ENCODE assay signal across 18 cellular contexts in genomic region chr4:155751569-155751968, GRCh38. TPM values are rescaled to one million over a fixed set of nuclear protein-coding genes. Genes with fewer than 3 reads are reported as not detected.
DNase-seq lines count a peak whose midpoint lies in the region; ATAC-seq and TF ChIP-seq lines count a peak whose summit lies in the region.
"Had no signal": no experiment of that assay in that cellular context is flagged by ENCODE, and none has a peak within 500 bp of the region (broad histone marks: within the 10 kb centered on the region; RNA-seq: fewer than 3 reads in every experiment).

No MANE protein-coding gene starts in this region.

- no peaks in the 10 kb centered on the region for H3K9me2 ChIP-seq in Loucy (replicated peaks; ENCODE audit: low read depth, low read length)
- no peaks in the 10 kb centered on the region for H3K9me2 ChIP-seq in hepatocyte (replicated peaks; ENCODE audit: insufficient read depth)

- H2AFZ ChIP-seq in ACC112 (ENCODE audit: low read length, unreplicated experiment) (peak overlapping the region; percentile 2), Loucy (ENCODE audit: low read length) (peak overlapping the region; percentile 50; the same call in 1 of the 2 replicates), hepatocyte (no peak overlapping the region), parathyroid adenoma (peak overlapping the region; percentile 38)

- no peak overlapping the region for H3K27ac Mint-ChIP-seq in endothelial cell (ENCODE audit: unreplicated experiment)
- H3K27ac Mint-ChIP-seq: CD14-positive monocyte; CD8-positive, alpha-beta T cell; H9 had no signal

- H3K27ac ChIP-seq in ACC112 (ENCODE audit: low read depth, low read length): no peak overlapping the region
- peak overlapping the region; percentile 20 for H3K27ac ChIP-seq in hepatocyte
- no peak overlapping the region for H3K27ac ChIP-seq in parathyroid adenoma
- H3K27ac ChIP-seq: 22Rv1, A549, BLaER1 had no signal

- H3K36me3 ChIP-seq in ACC112 (ENCODE audit: insufficient read depth, low read length) (no peaks in the 10 kb centered on the region), Loucy (ENCODE audit: insufficient read depth, low read length) (no peaks in the 10 kb centered on the region), hepatocyte (replicated peaks; ENCODE audit: insufficient read depth, low read depth) (no peaks in the 10 kb centered on the region), parathyroid adenoma (ENCODE audit: control insufficient read depth, insufficient read depth, low read length) (no peaks in the 10 kb centered on the region)
- H3K36me3 ChIP-seq: BLaER1 had no signal

- TF ChIP-seq CTCF in Loucy (conservative IDR thresholded peaks at IDR 0.05; ENCODE audit: low read length): no peak
- no peak for TF ChIP-seq CTCF in hepatocyte (IDR thresholded peaks at IDR 0.05; ENCODE audit: poor library complexity)
- no peak for TF ChIP-seq CTCF in parathyroid adenoma (IDR thresholded peaks at IDR 0.05)
- no peak for TF ChIP-seq CTCF in endothelial cell (IDR thresholded peaks at IDR 0.05; ENCODE audit: unreplicated experiment)

- H3K4me3 ChIP-seq in ACC112 (ENCODE audit: low read depth, low read length) (no peak overlapping the region), Loucy (ENCODE audit: low read length, poor library complexity, severe bottlenecking) (no peak overlapping the region), hepatocyte (no peak overlapping the region), parathyroid adenoma (ENCODE audit: low read depth, low read length) (no peak overlapping the region)
- H3K4me3 ChIP-seq: A549, BLaER1 had no signal

- H3K9me3 ChIP-seq in Loucy (ENCODE audit: insufficient read depth, low read depth, low read length) (no peaks in the 10 kb centered on the region), hepatocyte (ENCODE audit: low read depth) (no peaks in the 10 kb centered on the region), parathyroid adenoma (ENCODE audit: control insufficient read depth, low read length) (no peaks in the 10 kb centered on the region)
- H3K9me3 ChIP-seq: A549, BLaER1 had no signal

- H3K9me3 Mint-ChIP-seq in endothelial cell (ENCODE audit: unreplicated experiment): no peaks in the 10 kb centered on the region
- H3K9me3 Mint-ChIP-seq: H9 had no signal

- no peaks in the 10 kb centered on the region for H3K4me1 Mint-ChIP-seq in endothelial cell (ENCODE audit: unreplicated experiment)
- H3K4me1 Mint-ChIP-seq: CD14-positive monocyte had no signal

- H3K4me2 ChIP-seq in Loucy (ENCODE audit: low read depth, low read length, poor library complexity, severe bottlenecking) (no peak overlapping the region), hepatocyte (no peak overlapping the region), parathyroid adenoma (ENCODE audit: low read length) (no peak overlapping the region)
- H3K4me2 ChIP-seq: A549, BLaER1 had no signal

- WGBS in hepatocyte (ENCODE audit: low lambda C conversion rate, missing lambda C conversion rate): 67% methylated on average over 5 of the region's 5 CpGs

- H3K4me3 Mint-ChIP-seq in endothelial cell (ENCODE audit: unreplicated experiment): no peak overlapping the region
- H3K4me3 Mint-ChIP-seq: CD14-positive monocyte; CD8-positive, alpha-beta T cell; H9 had no signal

- ATAC-seq in activated CD4-positive, CD25-positive, alpha-beta regulatory T cell treated with anti-CD3 and anti-CD28 coated beads, Interleukin-2, amount 50 U/mL, for 24 hours: no peak
- ATAC-seq: A549; CD8-positive, alpha-beta T cell had no signal

- DNase-seq in hepatocyte (ENCODE audit: low spot score): no peak
- DNase-seq in foreskin melanocyte: no peak
- no peak for DNase-seq in endothelial cell (ENCODE audit: low spot score)
- DNase-seq: Calu3; CD8-positive, alpha-beta T cell; DMS79 treated with DMSO at 0.1 percent for 48 hours; GF-D8; H9; KG1 had no signal

- H3K9ac ChIP-seq in Loucy (ENCODE audit: low read depth, low read length, poor library complexity, severe bottlenecking) (no peak overlapping the region), parathyroid adenoma (no peak overlapping the region)
- H3K9ac ChIP-seq: BLaER1 had no signal

- H3K36me3 Mint-ChIP-seq in endothelial cell (ENCODE audit: low read depth, unreplicated experiment): no peaks in the 10 kb centered on the region
- H3K36me3 Mint-ChIP-seq: CD14-positive monocyte; CD8-positive, alpha-beta T cell had no signal

- H3K27me3 Mint-ChIP-seq in endothelial cell (ENCODE audit: unreplicated experiment): no peaks in the 10 kb centered on the region

- H4K20me1 ChIP-seq in Loucy (ENCODE audit: insufficient read depth, low read length, poor library complexity, severe bottlenecking): no peaks in the 10 kb centered on the region
- H4K20me1 ChIP-seq in hepatocyte (ENCODE audit: insufficient read depth, poor library complexity, severe bottlenecking): no peaks in the 10 kb centered on the region
- H4K20me1 ChIP-seq: BLaER1 had no signal

- H3K79me2 ChIP-seq in ACC112 (ENCODE audit: control insufficient read depth, insufficient read depth, low read length, unreplicated experiment) (no peaks in the 10 kb centered on the region), Loucy (ENCODE audit: insufficient read depth, low read length) (no peaks in the 10 kb centered on the region), hepatocyte (no peaks in the 10 kb centered on the region), parathyroid adenoma (no peaks in the 10 kb centered on the region)

- H3K4me1 ChIP-seq in ACC112 (ENCODE audit: control insufficient read depth, insufficient read depth, low read length, unreplicated experiment) (no peaks in the 10 kb centered on the region), Loucy (ENCODE audit: insufficient read depth, low read length, poor library complexity, severe bottlenecking) (no peaks in the 10 kb centered on the region), hepatocyte (ENCODE audit: insufficient read depth) (no peaks in the 10 kb centered on the region), parathyroid adenoma (peaks cover 14% of the 10 kb centered on the region)
- H3K4me1 ChIP-seq: A549, BLaER1 had no signal

- H3K27me3 ChIP-seq in ACC112 (ENCODE audit: insufficient read depth, low read length) (no peaks in the 10 kb centered on the region), Loucy (ENCODE audit: insufficient read depth, low read length, poor library complexity, severe bottlenecking) (no peaks in the 10 kb centered on the region), hepatocyte (no peaks in the 10 kb centered on the region), parathyroid adenoma (ENCODE audit: control insufficient read depth, insufficient read depth, low read length) (no peaks in the 10 kb centered on the region)
- H3K27me3 ChIP-seq: BLaER1 had no signal

- no peaks in the 10 kb centered on the region for H3F3A ChIP-seq in Loucy (ENCODE audit: low read depth)

RNA-seq across cellular contexts. Expression of gene GUCY1B1, which starts 7.3 kb away (rescaled TPM):
- total RNA-seq in hepatocyte: 15.0 and 16.7 TPM in 2 replicates
- 6.2 and 8.6 TPM in 2 replicates for polyA plus RNA-seq in hepatocyte
- 1.1 TPM for total RNA-seq in endothelial cell (ENCODE audit: unreplicated experiment)
- total RNA-seq: CD8-positive, alpha-beta T cell; HT-29 had no signal
